Comparison of ENCODE assay signal across 21 cellular contexts in the genomic region with DNA sequence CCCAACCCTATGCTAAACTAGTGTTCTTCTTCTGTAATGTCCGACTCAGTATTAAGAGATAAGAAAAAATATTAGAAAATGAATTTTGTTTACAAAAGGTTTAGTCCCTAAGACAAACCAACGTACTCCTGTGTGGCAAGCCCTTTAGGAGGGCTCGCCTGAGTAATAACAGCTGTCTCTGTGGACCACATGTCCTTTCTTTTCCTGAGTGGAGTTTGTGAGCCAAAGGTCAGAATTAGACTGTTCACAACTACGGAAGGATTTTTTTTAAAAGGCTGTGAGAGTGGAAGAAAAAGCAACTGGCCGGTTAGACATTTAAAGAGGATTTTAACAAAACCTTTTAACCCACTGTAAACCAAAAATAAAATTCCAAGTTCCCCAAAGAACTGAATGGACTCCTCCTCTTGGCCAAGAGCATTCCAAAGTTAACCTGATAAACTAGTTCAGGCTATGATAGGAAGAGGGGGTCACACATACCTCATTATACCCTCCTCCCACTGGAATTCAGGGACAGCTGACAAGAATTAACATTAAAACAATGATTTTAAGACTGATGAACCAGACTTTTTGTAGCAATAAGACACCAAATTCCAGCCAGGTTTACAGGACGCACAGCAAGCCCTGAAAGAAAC. TPM values are rescaled to one million over a fixed set of nuclear protein-coding genes. Genes with fewer than 3 reads are reported as not detected.
DNase-seq lines count a peak whose midpoint lies in the region; ATAC-seq, FAIRE-seq and TF ChIP-seq lines count a peak whose summit lies in the region.
"Had no signal": no experiment of that assay in that cellular context is flagged by ENCODE, and none has a peak within 500 bp of the region (broad histone marks: within the 10 kb centered on the region; RNA-seq: fewer than 3 reads in every experiment).

No MANE protein-coding gene starts in this region.

- H3K4me3 Mint-ChIP-seq in activated T-helper 17 cell treated with anti-CD3 and anti-CD28 coated beads, Interleukin-2, amount 50 U/mL, for 72 hours: no peak overlapping the region
- H3K4me3 Mint-ChIP-seq: activated naive CD4-positive, alpha-beta T cell treated with anti-CD3 and anti-CD28 coated beads for 36 hours; brain had no signal

- H3K4me2 ChIP-seq in Karpas-422 (ENCODE audit: low read depth, low read length, poor library complexity, severe bottlenecking): no peak overlapping the region
- H3K4me2 ChIP-seq: PC-9 had no signal

- no peak overlapping the region for H3K27ac Mint-ChIP-seq in activated T-helper 17 cell treated with anti-CD3 and anti-CD28 coated beads, Interleukin-2, amount 50 U/mL, for 72 hours
- H3K27ac Mint-ChIP-seq: activated naive CD4-positive, alpha-beta T cell treated with anti-CD3 and anti-CD28 coated beads for 36 hours had no signal

- H4K20me1 ChIP-seq in Karpas-422 (ENCODE audit: insufficient read depth, low read depth, low read length): no peaks in the 10 kb centered on the region

- no peak for TF ChIP-seq EP300 in esophagus muscularis mucosa (IDR thresholded peaks at IDR 0.05)

- H3K79me2 ChIP-seq in Karpas-422 (ENCODE audit: low read length): no peaks in the 10 kb centered on the region
- H3K79me2 ChIP-seq: parathyroid adenoma had no signal

- TF ChIP-seq POLR2A in esophagus muscularis mucosa (IDR thresholded peaks at IDR 0.05; ENCODE audit: low read depth) (no peak), right lobe of liver (IDR thresholded peaks at IDR 0.05) (no peak)

- H3K36me3 ChIP-seq in esophagus muscularis mucosa (no peaks in the 10 kb centered on the region), right lobe of liver (no peaks in the 10 kb centered on the region), small intestine (ENCODE audit: control insufficient read depth in 2 of 2, insufficient read depth in 2 of 2, low read length in 2 of 2) (no peaks in the 10 kb centered on the region), Karpas-422 (ENCODE audit: insufficient read depth, low read length) (no peaks in the 10 kb centered on the region)
- H3K36me3 ChIP-seq: HAP-1, stomach had no signal

- H3K4me1 Mint-ChIP-seq in activated T-helper 17 cell treated with anti-CD3 and anti-CD28 coated beads, Interleukin-2, amount 50 U/mL, for 72 hours: no peaks in the 10 kb centered on the region

- no peak overlapping the region for H3K9ac ChIP-seq in Karpas-422 (ENCODE audit: low read length)
- H3K9ac ChIP-seq: parathyroid adenoma had no signal

- H3K27me3 ChIP-seq in esophagus muscularis mucosa (no peaks in the 10 kb centered on the region), right lobe of liver (no peaks in the 10 kb centered on the region), small intestine (ENCODE audit: control insufficient read depth in 2 of 2, insufficient read depth in 2 of 2, low read length in 2 of 2) (no peaks in the 10 kb centered on the region), Karpas-422 (ENCODE audit: low read length) (no peaks in the 10 kb centered on the region)
- H3K27me3 ChIP-seq: stomach had no signal

- H3K9me3 ChIP-seq in esophagus muscularis mucosa: no peaks in the 10 kb centered on the region
- no peaks in the 10 kb centered on the region for H3K9me3 ChIP-seq in right lobe of liver
- no peaks in the 10 kb centered on the region for H3K9me3 ChIP-seq in small intestine (ENCODE audit: control insufficient read depth, low read depth)
- H3K9me3 ChIP-seq in Karpas-422 (ENCODE audit: low read length): no peaks in the 10 kb centered on the region
- H3K9me3 ChIP-seq: HAP-1, stomach had no signal

- H3K9me3 Mint-ChIP-seq in activated T-helper 17 cell treated with anti-CD3 and anti-CD28 coated beads, Interleukin-2, amount 50 U/mL, for 72 hours: no peaks in the 10 kb centered on the region
- H3K9me3 Mint-ChIP-seq: activated naive CD4-positive, alpha-beta T cell treated with anti-CD3 and anti-CD28 coated beads for 36 hours; brain had no signal

- DNase-seq in NCI-H524 treated with DMSO at 0.1 percent for 48 hours (lab: John Stamatoyannopoulos, UW): peak; percentile 40
- no peak for DNase-seq in esophagus muscularis mucosa (ENCODE audit: extremely low spot score)
- DNase-seq in right lobe of liver: no peak
- peak; percentile 52 for DNase-seq in small intestine
- DNase-seq in activated gamma-delta T cell (lab: John Stamatoyannopoulos, UW): no peak
- no peak for DNase-seq in NK-92 treated with Interleukin-12 subunit alpha and Interleukin-12 subunit beta, amount 100 ng/mL, for 24 hours (lab: John Stamatoyannopoulos, UW)
- no peak for DNase-seq in Karpas-422
- DNase-seq: activated CD4-positive, CD25-positive, alpha-beta regulatory T cell; activated naive CD4-positive, alpha-beta T cell treated with anti-CD3 and anti-CD28 coated beads for 36 hours; DMS79 treated with DMSO at 0.1 percent for 48 hours; effector CD4-positive, alpha-beta T cell; foreskin keratinocyte; NCI-H1436; PC-9; stimulated activated CD4-positive, alpha-beta T cell treated with anti-CD3 and anti-CD28 coated beads, Interleukin-15, amount 100 ng/mL, for 24 hours; stomach had no signal

- ATAC-seq in right lobe of liver: peak; percentile 73 to 90 (median 82)
- ATAC-seq in activated T-helper 17 cell treated with anti-CD3 and anti-CD28 coated beads, Interleukin-2, amount 50 U/mL, for 72 hours (replicated peaks): no peak
- ATAC-seq: foreskin keratinocyte had no signal

- no peak for FAIRE-seq in small intestine (lab: Jason Lieb, UNC)

- H3K4me3 ChIP-seq in esophagus muscularis mucosa (peak overlapping the region in 1 of 4 donors; percentile 18), right lobe of liver (no peak overlapping the region), small intestine (ENCODE audit: low read depth in 1 of 2, low read length in 2 of 2) (no peak overlapping the region), Karpas-422 (ENCODE audit: low read length) (no peak overlapping the region)
- H3K4me3 ChIP-seq: HAP-1, PC-9, stomach had no signal

- H3K4me1 ChIP-seq in esophagus muscularis mucosa (peaks cover 7 to 32% (median 26%) of the 10 kb centered on the region in 4 donors), right lobe of liver (peaks cover 0 to 7% (median 0%) of the 10 kb centered on the region in 4 donors), small intestine (ENCODE audit: control insufficient read depth in 2 of 2, insufficient read depth in 1 of 2, low read depth in 1 of 2, low read length in 1 of 2) (no peaks in the 10 kb centered on the region), Karpas-422 (ENCODE audit: low read length) (no peaks in the 10 kb centered on the region)
- H3K4me1 ChIP-seq: foreskin keratinocyte, stomach had no signal

- H3K27me3 Mint-ChIP-seq in activated T-helper 17 cell treated with anti-CD3 and anti-CD28 coated beads, Interleukin-2, amount 50 U/mL, for 72 hours: no peaks in the 10 kb centered on the region
- H3K27me3 Mint-ChIP-seq: brain had no signal

- H3K27ac ChIP-seq in esophagus muscularis mucosa (replicated peaks in 1 of 4) (peak overlapping the region in 3 of 4 donors; percentile 25 to 29 (median 29)), right lobe of liver (no peak overlapping the region), small intestine (ENCODE audit: low read depth in 1 of 2, low read length in 1 of 2) (no peak overlapping the region), Karpas-422 (ENCODE audit: low read length) (no peak overlapping the region)
- H3K27ac ChIP-seq: foreskin keratinocyte, parathyroid adenoma, PC-9, stomach had no signal

- H2AFZ ChIP-seq in Karpas-422 (ENCODE audit: low read length): no peak overlapping the region
- H2AFZ ChIP-seq: parathyroid adenoma, PC-9 had no signal

- intact Hi-C loops in esophagus muscularis mucosa (cut with DNase I): no loop called here
- intact Hi-C loops in right lobe of liver (cut with DNase I): no loop called here

- 39% methylated on average over 6 of the region's 6 CpGs for WGBS in esophagus muscularis mucosa
- 17% methylated on average over 5 of the region's 6 CpGs for WGBS in right lobe of liver (ENCODE audit: insufficient coverage, low coverage, low lambda C conversion rate, missing lambda C conversion rate)
- 10 to 38% (median 23%) methylated on average over 6 of the region's 6 CpGs for WGBS in small intestine, 3 donors

- TF ChIP-seq CTCF in esophagus muscularis mucosa (IDR thresholded peaks at IDR 0.05): no peak
- no peak for TF ChIP-seq CTCF in right lobe of liver (IDR thresholded peaks at IDR 0.05)

- H3K36me3 Mint-ChIP-seq in activated T-helper 17 cell treated with anti-CD3 and anti-CD28 coated beads, Interleukin-2, amount 50 U/mL, for 72 hours (ENCODE audit: low read depth): no peaks in the 10 kb centered on the region
- H3K36me3 Mint-ChIP-seq: brain had no signal

- no peaks in the 10 kb centered on the region for H3K9me2 ChIP-seq in Karpas-422 (replicated peaks; ENCODE audit: insufficient read depth, low read length)

RNA-seq across cellular contexts. Expression of a gene that starts 43.5 kb away (rescaled TPM):
- total RNA-seq in esophagus muscularis mucosa: 10 to 100 TPM in 1 of 4 donors, 1 to 10 TPM in 3; 7.6 to 11.2 (median 9.0) TPM
- total RNA-seq in right lobe of liver: 1 to 10 TPM; 2.5 to 5.0 (median 3.2) TPM
- polyA plus RNA-seq in small intestine: 1 to 10 TPM; 1.8 to 6.3 (median 2.4) TPM
- 10 to 100 TPM in 1 of 2 donors, 1 to 10 TPM in 1; 9.5 to 10.6 TPM for total RNA-seq in activated T-helper 17 cell treated with anti-CD3 and anti-CD28 coated beads, Interleukin-2, amount 50 U/mL, for 72 hours
- total RNA-seq in Karpas-422 (2014; rRNA removed; shearing (Covaris generic); ENCODE audit: low replicate concordance): 0.72 and 8.4 TPM in 2 replicates
- polyA plus RNA-seq: BJ had no signal

Comparison
In these comparisons a context has a peak if more than half of its experiments do, and no peak if none do; other contexts are left out.
1. DNase-seq: peak in NCI-H524 treated with DMSO at 0.1 percent for 48 hours (single experiment) and small intestine (single experiment); none in esophagus muscularis mucosa (single experiment), right lobe of liver (0 of 3), activated gamma-delta T cell (single experiment), NK-92 treated with Interleukin-12 subunit alpha and Interleukin-12 subunit beta, amount 100 ng/mL, for 24 hours (single experiment) and Karpas-422 (single experiment).
2. H3K27ac ChIP-seq: peak in esophagus muscularis mucosa (3 of 4); none in right lobe of liver (0 of 3), small intestine (0 of 2) and Karpas-422 (single experiment).